23 cellular contexts compared by ENCODE assay signal in the genomic region with DNA sequence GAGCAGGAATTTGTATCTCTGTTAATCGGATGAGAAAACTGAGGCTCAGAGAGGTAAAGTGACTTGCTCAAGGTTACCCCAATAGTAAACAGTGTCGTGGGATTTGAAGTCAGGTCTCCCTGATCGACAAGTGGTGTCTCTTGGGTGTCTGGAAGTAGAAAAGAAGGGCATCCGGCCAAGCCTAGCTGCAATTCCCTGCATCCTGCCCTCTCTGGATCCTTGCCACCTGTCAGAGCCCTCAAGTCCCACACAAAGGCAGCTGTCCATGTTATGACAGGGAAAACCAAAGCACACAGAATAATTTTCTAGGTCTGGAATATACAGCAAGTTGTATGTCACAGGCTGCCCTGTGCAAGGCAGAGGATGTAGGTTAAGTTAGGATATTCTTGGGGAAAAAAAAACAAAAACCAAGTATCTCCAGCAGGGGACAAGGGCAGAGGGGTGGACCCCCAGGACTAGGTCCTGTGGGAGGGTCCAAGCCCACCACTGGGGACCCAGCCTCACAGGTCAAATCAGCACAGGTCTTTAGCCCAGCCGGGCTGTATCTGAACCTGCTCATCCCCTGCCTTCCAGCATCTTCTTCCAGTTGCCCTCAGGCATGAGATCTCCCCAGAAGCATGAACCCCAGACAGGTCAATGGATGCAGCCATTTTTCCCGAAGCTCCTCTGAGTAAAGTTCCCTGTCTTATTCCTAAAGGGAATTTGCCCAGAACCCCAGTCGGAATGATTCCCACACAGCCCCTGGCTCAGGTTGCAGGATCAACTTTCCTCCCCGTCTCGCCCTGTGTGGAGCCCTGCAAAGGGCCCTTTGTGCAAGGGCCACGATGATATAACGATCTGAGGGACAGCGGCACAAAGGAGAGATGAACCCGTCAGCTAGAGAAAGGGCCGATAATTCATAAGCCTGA. TPM values are rescaled to one million over a fixed set of nuclear protein-coding genes. Genes with fewer than 3 reads are reported as not detected.
DNase-seq lines count a peak whose midpoint lies in the region; TF ChIP-seq lines count a peak whose summit lies in the region.
"Had no signal": no experiment of that assay in that cellular context is flagged by ENCODE, and none has a peak within 500 bp of the region (broad histone marks: within the 10 kb centered on the region; RNA-seq: fewer than 3 reads in every experiment).

No MANE protein-coding gene starts in this region.

- no peaks in the 10 kb centered on the region for H3K79me2 ChIP-seq in neural cell (replicated peaks; ENCODE audit: insufficient read depth, low read length)

- H3K9me3 ChIP-seq in SJCRH30 (replicated peaks) = no peaks in the 10 kb centered on the region
- H3K9me3 ChIP-seq in neural cell (ENCODE audit: low read length) = no peaks in the 10 kb centered on the region
- H3K9me3 ChIP-seq: BLaER1, breast epithelium had no signal

- H3K9ac ChIP-seq in neural cell (ENCODE audit: low read length) = peak overlapping the region; percentile 29
- H3K9ac ChIP-seq: BLaER1 had no signal

- TF ChIP-seq RAD21 in neural cell (conservative IDR thresholded peaks at IDR 0.05) = no peak

- H3K4me2 ChIP-seq in neural cell (ENCODE audit: low read length) = no peak overlapping the region
- H3K4me2 ChIP-seq: BLaER1 had no signal

- no peak for TF ChIP-seq CTCF in neural cell (IDR thresholded peaks at IDR 0.05; ENCODE audit: poor library complexity, severe bottlenecking)

- no peaks in the 10 kb centered on the region for H3F3A ChIP-seq in neural cell (ENCODE audit: insufficient read depth, low read length, poor library complexity, severe bottlenecking)

- TF ChIP-seq EP300 in neural cell (conservative IDR thresholded peaks at IDR 0.05; ENCODE audit: poor library complexity, severe bottlenecking) = no peak

- H3K27me3 ChIP-seq in SJCRH30 (no peaks in the 10 kb centered on the region), neural cell (ENCODE audit: insufficient read depth, low read depth, low read length) (no peaks in the 10 kb centered on the region)
- H3K27me3 ChIP-seq: BLaER1, breast epithelium had no signal

- no peaks in the 10 kb centered on the region for H4K20me1 ChIP-seq in neural cell (ENCODE audit: insufficient read depth)
- H4K20me1 ChIP-seq: BLaER1 had no signal

- H3K36me3 ChIP-seq in SJCRH30 (no peaks in the 10 kb centered on the region), neural cell (ENCODE audit: insufficient read depth, low read length) (no peaks in the 10 kb centered on the region)
- H3K36me3 ChIP-seq: BLaER1, breast epithelium had no signal

- peak; percentile 50 for DNase-seq in DMS 273 (lab: John Stamatoyannopoulos, UW; ENCODE audit: unreplicated experiment)
- DNase-seq in DMS 273 treated with DMSO at 0.1 percent for 48 hours (lab: John Stamatoyannopoulos, UW) = no peak
- peak; percentile 93 for DNase-seq in NCI-H1092 treated with DMSO at 0.1 percent for 48 hours (lab: John Stamatoyannopoulos, UW)
- peak; percentile 94 to 99 for DNase-seq in SJCRH30
- DNase-seq in NCI-H146 (lab: John Stamatoyannopoulos, UW) = no peak
- no peak for DNase-seq in activated CD4-positive, CD25-positive, alpha-beta regulatory T cell treated with anti-CD3 and anti-CD28 coated beads, Interleukin-2, amount 50 U/mL, for 72 hours
- DNase-seq in GM19240 (ENCODE audit: insufficient read length, low spot score) = no peak
- DNase-seq: activated CD8-positive, alpha-beta T cell treated with anti-CD3 and anti-CD28 coated beads, Interleukin-2, amount 10 ng/mL, durations not matched to agents 7 days and 5 days; activated naive CD8-positive, alpha-beta T cell treated with anti-CD3 and anti-CD28 coated beads, Interleukin-2, amount 10 ng/mL, durations not matched to agents 7 days and 5 days; activated T-cell treated with anti-CD3 and anti-CD28 coated beads, Interleukin-2, amount 50 U/mL, for 48 hours; glutamatergic neuron; NCI-H2171; stimulated activated CD4-positive, alpha-beta T cell treated with anti-CD3 and anti-CD28 coated beads, Interleukin-15, amount 100 ng/mL, for 24 hours had no signal

- H3K9me2 ChIP-seq in neural cell (ENCODE audit: insufficient read depth, low read length) = no peaks in the 10 kb centered on the region

- H3K4me3 ChIP-seq in SJCRH30 (peak overlapping the region; percentile 37), neural cell (ENCODE audit: low read length) (no peak overlapping the region)
- H3K4me3 ChIP-seq: BLaER1, breast epithelium had no signal

- H2AFZ ChIP-seq in neural cell (ENCODE audit: low read depth, low read length) = no peak overlapping the region

- peak overlapping the region; percentile 94 for H3K27ac ChIP-seq in SJCRH30
- peak overlapping the region; percentile 59 for H3K27ac ChIP-seq in neural cell (ENCODE audit: low read length)
- H3K27ac ChIP-seq: 22Rv1, BLaER1, breast epithelium had no signal

- peaks cover 40% of the 10 kb centered on the region for H3K4me1 ChIP-seq in SJCRH30
- H3K4me1 ChIP-seq: BLaER1, breast epithelium had no signal

TF ChIP-seq in neural cell, 6 proteins besides CTCF, POLR2A, EP300 and RAD21:
- no peak for TF ChIP-seq SMC3 (conservative IDR thresholded peaks at IDR 0.05; ENCODE audit: poor library complexity)
- no peak for TF ChIP-seq TAF1 (IDR thresholded peaks at IDR 0.05; ENCODE audit: low read depth)
- TF ChIP-seq, protein P1, sequence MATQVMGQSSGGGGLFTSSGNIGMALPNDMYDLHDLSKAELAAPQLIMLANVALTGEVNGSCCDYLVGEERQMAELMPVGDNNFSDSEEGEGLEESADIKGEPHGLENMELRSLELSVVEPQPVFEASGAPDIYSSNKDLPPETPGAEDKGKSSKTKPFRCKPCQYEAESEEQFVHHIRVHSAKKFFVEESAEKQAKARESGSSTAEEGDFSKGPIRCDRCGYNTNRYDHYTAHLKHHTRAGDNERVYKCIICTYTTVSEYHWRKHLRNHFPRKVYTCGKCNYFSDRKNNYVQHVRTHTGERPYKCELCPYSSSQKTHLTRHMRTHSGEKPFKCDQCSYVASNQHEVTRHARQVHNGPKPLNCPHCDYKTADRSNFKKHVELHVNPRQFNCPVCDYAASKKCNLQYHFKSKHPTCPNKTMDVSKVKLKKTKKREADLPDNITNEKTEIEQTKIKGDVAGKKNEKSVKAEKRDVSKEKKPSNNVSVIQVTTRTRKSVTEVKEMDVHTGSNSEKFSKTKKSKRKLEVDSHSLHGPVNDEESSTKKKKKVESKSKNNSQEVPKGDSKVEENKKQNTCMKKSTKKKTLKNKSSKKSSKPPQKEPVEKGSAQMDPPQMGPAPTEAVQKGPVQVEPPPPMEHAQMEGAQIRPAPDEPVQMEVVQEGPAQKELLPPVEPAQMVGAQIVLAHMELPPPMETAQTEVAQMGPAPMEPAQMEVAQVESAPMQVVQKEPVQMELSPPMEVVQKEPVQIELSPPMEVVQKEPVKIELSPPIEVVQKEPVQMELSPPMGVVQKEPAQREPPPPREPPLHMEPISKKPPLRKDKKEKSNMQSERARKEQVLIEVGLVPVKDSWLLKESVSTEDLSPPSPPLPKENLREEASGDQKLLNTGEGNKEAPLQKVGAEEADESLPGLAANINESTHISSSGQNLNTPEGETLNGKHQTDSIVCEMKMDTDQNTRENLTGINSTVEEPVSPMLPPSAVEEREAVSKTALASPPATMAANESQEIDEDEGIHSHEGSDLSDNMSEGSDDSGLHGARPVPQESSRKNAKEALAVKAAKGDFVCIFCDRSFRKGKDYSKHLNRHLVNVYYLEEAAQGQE (IDR thresholded peaks at IDR 0.05; ENCODE audit: borderline replicate concordance) = no peak
- no peak for TF ChIP-seq EZH2 (IDR thresholded peaks at IDR 0.05; ENCODE audit: borderline replicate concordance, insufficient read depth, low read length, poor library complexity, severe bottlenecking)
- no peak for TF ChIP-seq MXI1 (conservative IDR thresholded peaks at IDR 0.05; ENCODE audit: poor library complexity, severe bottlenecking)
- TF ChIP-seq POLR2AphosphoS5 (IDR thresholded peaks at IDR 0.05) = no peak

RNA-seq across cellular contexts. Expression of a gene that starts 15.1 kb away (rescaled TPM):
- total RNA-seq in SJCRH30 (2014; rRNA removed; shearing (Covaris generic)) = 0.35 and 0.47 TPM in 2 replicates
- polyA plus RNA-seq in neural cell = 0.67 TPM in 1 of 2 replicates, not detected in the other
- polyA minus RNA-seq in neural cell = not detected in 2 replicates
- total RNA-seq: activated CD8-positive, alpha-beta T cell treated with anti-CD3 and anti-CD28 coated beads, Interleukin-2, amount 10 ng/mL, durations not matched to agents 7 days and 5 days; activated naive CD8-positive, alpha-beta T cell treated with anti-CD3 and anti-CD28 coated beads, Interleukin-2, amount 10 ng/mL, durations not matched to agents 7 days and 5 days; Daoy; lung microvascular endothelial cell; naive thymus-derived CD8-positive, alpha-beta T cell; T-cell had no signal
- polyA plus RNA-seq: immature natural killer cell; naive thymus-derived CD8-positive, alpha-beta T cell had no signal

RNA-seq across cellular contexts. Expression of a gene that starts 17.9 kb away (rescaled TPM):
- 3.3 and 5.9 TPM in 2 replicates for total RNA-seq in SJCRH30 (2014; rRNA removed; shearing (Covaris generic))
- polyA plus RNA-seq in neural cell = 0.08 TPM in 1 of 2 replicates, not detected in the other
- not detected in 2 replicates for polyA minus RNA-seq in neural cell
- total RNA-seq: activated CD8-positive, alpha-beta T cell treated with anti-CD3 and anti-CD28 coated beads, Interleukin-2, amount 10 ng/mL, durations not matched to agents 7 days and 5 days; activated naive CD8-positive, alpha-beta T cell treated with anti-CD3 and anti-CD28 coated beads, Interleukin-2, amount 10 ng/mL, durations not matched to agents 7 days and 5 days; breast epithelium; Daoy; HT-29; lung microvascular endothelial cell; naive thymus-derived CD8-positive, alpha-beta T cell; T-cell had no signal
- polyA plus RNA-seq: immature natural killer cell; naive thymus-derived CD8-positive, alpha-beta T cell had no signal

RNA-seq across cellular contexts. Expression of a gene that starts 52.5 kb away (rescaled TPM):
- not detected in 2 replicates for total RNA-seq in SJCRH30 (2014; rRNA removed; shearing (Covaris generic))
- 13.2 and 14.0 TPM in 2 replicates for polyA plus RNA-seq in neural cell
- polyA minus RNA-seq in neural cell = 4.6 and 6.6 TPM in 2 replicates
- total RNA-seq: activated naive CD8-positive, alpha-beta T cell treated with anti-CD3 and anti-CD28 coated beads, Interleukin-2, amount 10 ng/mL, durations not matched to agents 7 days and 5 days; Daoy; lung microvascular endothelial cell; naive thymus-derived CD8-positive, alpha-beta T cell; T-cell had no signal
- polyA plus RNA-seq: immature natural killer cell; naive thymus-derived CD8-positive, alpha-beta T cell had no signal

Comparison
In these comparisons a context has a peak if more than half of its experiments do, and no peak if none do; other contexts are left out.
1. DNase-seq: peak in DMS 273 (single experiment), NCI-H1092 treated with DMSO at 0.1 percent for 48 hours (single experiment) and SJCRH30 (2 of 2); none in DMS 273 treated with DMSO at 0.1 percent for 48 hours (single experiment), NCI-H146 (single experiment), activated CD4-positive, CD25-positive, alpha-beta regulatory T cell treated with anti-CD3 and anti-CD28 coated beads, Interleukin-2, amount 50 U/mL, for 72 hours (single experiment) and GM19240 (single experiment).